9 cellular contexts compared by ENCODE assay signal in genomic region chr14:69636718-69637480, GRCh38. TPM values are rescaled to one million over a fixed set of nuclear protein-coding genes. Genes with fewer than 3 reads are reported as not detected.
DNase-seq lines count a peak whose midpoint lies in the region; ATAC-seq and TF ChIP-seq lines count a peak whose summit lies in the region.
"Had no signal": no experiment of that assay in that cellular context is flagged by ENCODE, and none has a peak within 500 bp of the region (broad histone marks: within the 10 kb centered on the region; RNA-seq: fewer than 3 reads in every experiment).

No MANE protein-coding gene starts in this region.

- peaks cover 15% of the 10 kb centered on the region for H3K9me3 Mint-ChIP-seq in T-helper 1 cell treated with Interleukin-12 subunit alpha and Interleukin-12 subunit beta and Interleukin-4 antibody, amounts not matched to agents 30 μg/mL and 1 μg/mL, for 36 hours

- WGBS in adrenal gland, 4 donors: 75 to 83% (median 79%) methylated on average over 7 of the region's 7 CpGs

- H3K36me3 ChIP-seq in adrenal gland (replicated peaks in 1 of 2) (no peaks in the 10 kb centered on the region), lower lobe of right lung (no peaks in the 10 kb centered on the region)

- H3K36me3 Mint-ChIP-seq in T-helper 1 cell treated with Interleukin-12 subunit alpha and Interleukin-12 subunit beta and Interleukin-4 antibody, amounts not matched to agents 30 μg/mL and 1 μg/mL, for 36 hours (ENCODE audit: low read depth): peaks cover 18% of the 10 kb centered on the region

- intact Hi-C loops in adrenal gland (cut with DNase I): no loop called here
- intact Hi-C loops in lower lobe of right lung (cut with DNase I): no loop called here

- H3K27ac ChIP-seq in adrenal gland: peak overlapping the region in 4 of 5 donors; percentile 9 to 87 (median 76)
- H3K27ac ChIP-seq in lower lobe of right lung: peak overlapping the region; percentile 68
- H3K27ac ChIP-seq in substantia nigra (ENCODE audit: low read depth, low read length, poor library complexity, severe bottlenecking): peak overlapping the region; percentile 18

- H3K4me3 ChIP-seq in adrenal gland: no peak overlapping the region
- H3K4me3 ChIP-seq in lower lobe of right lung: no peak overlapping the region

- H3K27me3 Mint-ChIP-seq in T-helper 1 cell treated with Interleukin-12 subunit alpha and Interleukin-12 subunit beta and Interleukin-4 antibody, amounts not matched to agents 30 μg/mL and 1 μg/mL, for 36 hours (ENCODE audit: low read depth): no peaks in the 10 kb centered on the region

- TF ChIP-seq CTCF in adrenal gland (IDR thresholded peaks at IDR 0.05) (no peak), lower lobe of right lung (IDR thresholded peaks at IDR 0.05) (no peak)

- peak overlapping the region; percentile 92 for H3K27ac Mint-ChIP-seq in T-helper 1 cell treated with Interleukin-12 subunit alpha and Interleukin-12 subunit beta and Interleukin-4 antibody, amounts not matched to agents 30 μg/mL and 1 μg/mL, for 36 hours

- H3K4me3 Mint-ChIP-seq in T-helper 1 cell treated with Interleukin-12 subunit alpha and Interleukin-12 subunit beta and Interleukin-4 antibody, amounts not matched to agents 30 μg/mL and 1 μg/mL, for 36 hours: peak overlapping the region; percentile 51

- DNase-seq in T-helper 1 cell (no peak), adrenal gland (no peak), lower lobe of right lung (no peak), substantia nigra (lab: John Stamatoyannopoulos, UW) (no peak), NCI-H1436 treated with DMSO at 0.1 percent for 48 hours (lab: John Stamatoyannopoulos, UW) (no peak), hypothalamus (lab: John Stamatoyannopoulos, UW) (no peak)
- DNase-seq: NCI-H1694 had no signal

- peaks cover 73% of the 10 kb centered on the region for H3K4me1 Mint-ChIP-seq in T-helper 1 cell treated with Interleukin-12 subunit alpha and Interleukin-12 subunit beta and Interleukin-4 antibody, amounts not matched to agents 30 μg/mL and 1 μg/mL, for 36 hours (ENCODE audit: low read depth)

- H3K9me3 ChIP-seq in adrenal gland (replicated peaks in 1 of 3) (peaks cover 0 to 4% (median 0%) of the 10 kb centered on the region in 3 donors), lower lobe of right lung (peaks cover 7% of the 10 kb centered on the region)

- TF ChIP-seq POLR2A in adrenal gland (IDR thresholded peaks at IDR 0.05): no peak

- ATAC-seq in lower lobe of right lung (peak in 1 of 2 donors; percentile 1), GM21515 (IDR thresholded peaks at IDR 0.05; ENCODE audit: unreplicated experiment) (no peak)

- no peaks in the 10 kb centered on the region for H3K27me3 ChIP-seq in adrenal gland
- no peaks in the 10 kb centered on the region for H3K27me3 ChIP-seq in lower lobe of right lung (ENCODE audit: low read depth)

- H3K4me1 ChIP-seq in adrenal gland (replicated peaks in 1 of 2): peaks cover 63 to 71% of the 10 kb centered on the region in 2 donors
- H3K4me1 ChIP-seq in lower lobe of right lung: peaks cover 79% of the 10 kb centered on the region

RNA-seq across cellular contexts. Expression of gene SUSD6, which starts 25.5 kb away (rescaled TPM):
- total RNA-seq in adrenal gland (10 to 100 TPM; 33.3 to 75.5 (median 52.0) TPM), lower lobe of right lung (80.1 TPM)
- polyA plus RNA-seq in adrenal gland: 10 to 100 TPM in 1 of 3 donors, 1 to 10 TPM in 2; 7.8 to 22.8 (median 9.3) TPM

Comparison
In these comparisons a context has a peak if more than half of its experiments do, and no peak if none do; other contexts are left out.
1. H3K27ac ChIP-seq: peak in every context shown above with its lines; median percentile 76 in adrenal gland; 68 in lower lobe of right lung; 18 in substantia nigra.